Comparison of ENCODE assay signal across 2 cellular contexts in the genomic region with DNA sequence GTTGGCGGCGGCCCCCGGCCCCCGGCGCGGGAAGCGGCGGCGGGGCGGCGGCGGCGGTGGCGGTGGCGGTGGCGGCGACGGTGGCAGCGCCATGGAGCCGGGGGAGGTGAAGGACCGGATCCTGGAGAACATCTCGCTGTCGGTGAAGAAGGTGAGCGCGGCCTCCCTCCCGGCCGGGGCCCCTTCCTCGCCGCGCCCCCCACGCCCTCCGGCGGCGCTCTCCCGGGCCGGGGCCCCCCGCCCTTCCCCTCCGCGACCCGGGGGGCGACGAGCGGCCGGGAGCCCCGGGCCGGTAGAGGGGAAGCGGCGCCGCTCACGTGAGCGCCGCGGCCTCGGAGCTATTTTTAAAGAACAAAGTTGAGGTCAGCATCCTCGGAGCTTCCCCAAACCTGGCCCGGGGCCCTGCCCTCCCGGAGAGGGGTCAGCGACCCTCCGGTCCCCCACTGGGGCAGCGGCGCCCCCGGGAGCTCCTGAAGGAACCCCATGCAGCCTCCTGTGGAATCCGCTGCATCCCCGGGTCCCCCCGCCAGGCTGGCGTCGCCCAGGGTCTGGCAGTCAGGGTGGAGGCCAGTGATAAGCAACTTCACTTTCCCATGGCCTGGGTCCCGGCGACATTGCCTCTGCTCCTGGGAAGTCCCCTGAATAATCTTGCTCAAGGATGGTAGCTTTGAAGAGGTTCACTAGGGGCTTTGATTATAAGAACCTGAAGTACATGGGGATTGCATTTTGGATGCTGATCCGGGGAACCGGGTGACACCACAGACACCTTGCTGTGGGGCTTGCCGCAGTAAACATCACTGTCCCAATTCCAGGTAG.
TF ChIP-seq lines count a peak whose summit lies in the region.

No MANE protein-coding gene starts in this region.

TF ChIP-seq in HEK293T, 16 proteins besides CTCF, POLR2A, EP300 and RAD21:
- TF ChIP-seq L3MBTL2 (conservative IDR thresholded peaks at IDR 0.05) = no peak
- no peak for TF ChIP-seq ARNT (IDR thresholded peaks at IDR 0.05)
- no peak for TF ChIP-seq SP1 (IDR thresholded peaks at IDR 0.05)
- no peak for TF ChIP-seq BHLHE40 (IDR thresholded peaks at IDR 0.05; ENCODE audit: borderline replicate concordance)
- no peak for TF ChIP-seq FOXM1 (IDR thresholded peaks at IDR 0.05; ENCODE audit: borderline replicate concordance)
- no peak for TF ChIP-seq NFRKB (IDR thresholded peaks at IDR 0.05)
- TF ChIP-seq SUZ12 (IDR thresholded peaks at IDR 0.05) = no peak
- TF ChIP-seq HDGF (IDR thresholded peaks at IDR 0.05; ENCODE audit: borderline replicate concordance) = no peak
- no peak for TF ChIP-seq CTBP1 (IDR thresholded peaks at IDR 0.05; ENCODE audit: borderline replicate concordance)
- no peak for TF ChIP-seq FOXK2 (IDR thresholded peaks at IDR 0.05)
- no peak for TF ChIP-seq LEF1 (IDR thresholded peaks at IDR 0.05; ENCODE audit: borderline replicate concordance)
- TF ChIP-seq, protein P1, sequence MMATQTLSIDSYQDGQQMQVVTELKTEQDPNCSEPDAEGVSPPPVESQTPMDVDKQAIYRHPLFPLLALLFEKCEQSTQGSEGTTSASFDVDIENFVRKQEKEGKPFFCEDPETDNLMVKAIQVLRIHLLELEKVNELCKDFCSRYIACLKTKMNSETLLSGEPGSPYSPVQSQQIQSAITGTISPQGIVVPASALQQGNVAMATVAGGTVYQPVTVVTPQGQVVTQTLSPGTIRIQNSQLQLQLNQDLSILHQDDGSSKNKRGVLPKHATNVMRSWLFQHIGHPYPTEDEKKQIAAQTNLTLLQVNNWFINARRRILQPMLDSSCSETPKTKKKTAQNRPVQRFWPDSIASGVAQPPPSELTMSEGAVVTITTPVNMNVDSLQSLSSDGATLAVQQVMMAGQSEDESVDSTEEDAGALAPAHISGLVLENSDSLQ (IDR thresholded peaks at IDR 0.05) = no peak
- no peak for TF ChIP-seq ELF4 (IDR thresholded peaks at IDR 0.05)
- no peak for TF ChIP-seq ZNF384 (IDR thresholded peaks at IDR 0.05)

TF ChIP-seq in GM12878, 131 proteins besides CTCF, POLR2A, EP300 and RAD21:
- TF ChIP-seq CREB1 (IDR thresholded peaks at IDR 0.05; ENCODE audit: low read depth) (no peak), BHLHE40 (IDR thresholded peaks at IDR 0.05; ENCODE audit: borderline replicate concordance in 1 of 2, low read depth in 2 of 2, low read length in 1 of 2) (peak; percentile 89 to 95), IKZF1 (conservative IDR thresholded peaks at IDR 0.05) (peak; percentile 57), DPF2 (IDR thresholded peaks at IDR 0.05) (0 out of 2 replicates have a peak, but pooled peaks have one; percentile 30), MEF2B (IDR thresholded peaks at IDR 0.05; ENCODE audit: partially characterized antibody, poor library complexity, severe bottlenecking) (peak; percentile 14), NR2F1 (conservative IDR thresholded peaks at IDR 0.05) (peak; percentile 76), GATAD2B (conservative IDR thresholded peaks at IDR 0.05; ENCODE audit: low read depth) (peak; percentile 78), IKZF2 (IDR thresholded peaks at IDR 0.05) (0 out of 4 replicates have a peak, but pooled peaks have one; percentile 21 to 28), LARP7 (IDR thresholded peaks at IDR 0.05) (peak; percentile 67; the same call in 1 of the 2 replicates)
- TF ChIP-seq, protein P2, sequence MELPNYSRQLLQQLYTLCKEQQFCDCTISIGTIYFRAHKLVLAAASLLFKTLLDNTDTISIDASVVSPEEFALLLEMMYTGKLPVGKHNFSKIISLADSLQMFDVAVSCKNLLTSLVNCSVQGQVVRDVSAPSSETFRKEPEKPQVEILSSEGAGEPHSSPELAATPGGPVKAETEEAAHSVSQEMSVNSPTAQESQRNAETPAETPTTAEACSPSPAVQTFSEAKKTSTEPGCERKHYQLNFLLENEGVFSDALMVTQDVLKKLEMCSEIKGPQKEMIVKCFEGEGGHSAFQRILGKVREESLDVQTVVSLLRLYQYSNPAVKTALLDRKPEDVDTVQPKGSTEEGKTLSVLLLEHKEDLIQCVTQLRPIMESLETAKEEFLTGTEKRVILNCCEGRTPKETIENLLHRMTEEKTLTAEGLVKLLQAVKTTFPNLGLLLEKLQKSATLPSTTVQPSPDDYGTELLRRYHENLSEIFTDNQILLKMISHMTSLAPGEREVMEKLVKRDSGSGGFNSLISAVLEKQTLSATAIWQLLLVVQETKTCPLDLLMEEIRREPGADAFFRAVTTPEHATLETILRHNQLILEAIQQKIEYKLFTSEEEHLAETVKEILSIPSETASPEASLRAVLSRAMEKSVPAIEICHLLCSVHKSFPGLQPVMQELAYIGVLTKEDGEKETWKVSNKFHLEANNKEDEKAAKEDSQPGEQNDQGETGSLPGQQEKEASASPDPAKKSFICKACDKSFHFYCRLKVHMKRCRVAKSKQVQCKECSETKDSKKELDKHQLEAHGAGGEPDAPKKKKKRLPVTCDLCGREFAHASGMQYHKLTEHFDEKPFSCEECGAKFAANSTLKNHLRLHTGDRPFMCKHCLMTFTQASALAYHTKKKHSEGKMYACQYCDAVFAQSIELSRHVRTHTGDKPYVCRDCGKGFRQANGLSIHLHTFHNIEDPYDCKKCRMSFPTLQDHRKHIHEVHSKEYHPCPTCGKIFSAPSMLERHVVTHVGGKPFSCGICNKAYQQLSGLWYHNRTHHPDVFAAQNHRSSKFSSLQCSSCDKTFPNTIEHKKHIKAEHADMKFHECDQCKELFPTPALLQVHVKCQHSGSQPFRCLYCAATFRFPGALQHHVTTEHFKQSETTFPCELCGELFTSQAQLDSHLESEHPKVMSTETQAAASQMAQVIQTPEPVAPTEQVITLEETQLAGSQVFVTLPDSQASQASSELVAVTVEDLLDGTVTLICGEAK (IDR thresholded peaks at IDR 0.05; ENCODE audit: borderline replicate concordance) = no peak
- TF ChIP-seq, protein P3, sequence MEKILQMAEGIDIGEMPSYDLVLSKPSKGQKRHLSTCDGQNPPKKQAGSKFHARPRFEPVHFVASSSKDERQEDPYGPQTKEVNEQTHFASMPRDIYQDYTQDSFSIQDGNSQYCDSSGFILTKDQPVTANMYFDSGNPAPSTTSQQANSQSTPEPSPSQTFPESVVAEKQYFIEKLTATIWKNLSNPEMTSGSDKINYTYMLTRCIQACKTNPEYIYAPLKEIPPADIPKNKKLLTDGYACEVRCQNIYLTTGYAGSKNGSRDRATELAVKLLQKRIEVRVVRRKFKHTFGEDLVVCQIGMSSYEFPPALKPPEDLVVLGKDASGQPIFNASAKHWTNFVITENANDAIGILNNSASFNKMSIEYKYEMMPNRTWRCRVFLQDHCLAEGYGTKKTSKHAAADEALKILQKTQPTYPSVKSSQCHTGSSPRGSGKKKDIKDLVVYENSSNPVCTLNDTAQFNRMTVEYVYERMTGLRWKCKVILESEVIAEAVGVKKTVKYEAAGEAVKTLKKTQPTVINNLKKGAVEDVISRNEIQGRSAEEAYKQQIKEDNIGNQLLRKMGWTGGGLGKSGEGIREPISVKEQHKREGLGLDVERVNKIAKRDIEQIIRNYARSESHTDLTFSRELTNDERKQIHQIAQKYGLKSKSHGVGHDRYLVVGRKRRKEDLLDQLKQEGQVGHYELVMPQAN (conservative IDR thresholded peaks at IDR 0.05) = 0 out of 2 replicates have a peak, but pooled peaks have one; percentile 25
- TF ChIP-seq, protein P4, sequence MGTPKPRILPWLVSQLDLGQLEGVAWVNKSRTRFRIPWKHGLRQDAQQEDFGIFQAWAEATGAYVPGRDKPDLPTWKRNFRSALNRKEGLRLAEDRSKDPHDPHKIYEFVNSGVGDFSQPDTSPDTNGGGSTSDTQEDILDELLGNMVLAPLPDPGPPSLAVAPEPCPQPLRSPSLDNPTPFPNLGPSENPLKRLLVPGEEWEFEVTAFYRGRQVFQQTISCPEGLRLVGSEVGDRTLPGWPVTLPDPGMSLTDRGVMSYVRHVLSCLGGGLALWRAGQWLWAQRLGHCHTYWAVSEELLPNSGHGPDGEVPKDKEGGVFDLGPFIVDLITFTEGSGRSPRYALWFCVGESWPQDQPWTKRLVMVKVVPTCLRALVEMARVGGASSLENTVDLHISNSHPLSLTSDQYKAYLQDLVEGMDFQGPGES (IDR thresholded peaks at IDR 0.05) = no peak
